8 cellular contexts compared by ENCODE assay signal in genomic region chr3:50567386-50568182, GRCh38.
DNase-seq lines count a peak whose midpoint lies in the region; ATAC-seq lines count a peak whose summit lies in the region.

TSS of gene C3orf18 (minus strand) at chr3:50567747. CDS start at chr3:50565699, 2,048 bp downstream.

- no peaks in the 10 kb centered on the region for H3K27me3 ChIP-seq in layer of hippocampus (ENCODE audit: control insufficient read depth, insufficient read depth, low read length)

- DNase-seq in DMS 273 (lab: John Stamatoyannopoulos, UW; ENCODE audit: unreplicated experiment) (peak; percentile 14), DMS 273 treated with DMSO at 0.1 percent for 48 hours (lab: John Stamatoyannopoulos, UW) (no peak), NCI-H2227 (lab: John Stamatoyannopoulos, UW; ENCODE audit: unreplicated experiment) (peak; percentile 85)
- peak; percentile 93 to 94 for DNase-seq in activated CD4-positive, alpha-beta T cell treated with anti-CD3 and anti-CD28 coated beads for 4 hours
- DNase-seq in stimulated activated CD4-positive, alpha-beta T cell treated with anti-CD3 and anti-CD28 coated beads, Interleukin-1b, Interleukin-23, amount 100 ng/mL, for 1 hour (ENCODE audit: low read depth in 2 of 2) = peak; percentile 86 to 90

- H3K27ac ChIP-seq in cingulate gyrus (ENCODE audit: low read depth, low read length) (peak within 1 kb of the TSS; percentile 39), layer of hippocampus (ENCODE audit: low read depth, low read length) (peak within 1 kb of the TSS; percentile 57)

- peak; percentile 82 for ATAC-seq in HG03045 (IDR thresholded peaks at IDR 0.05; ENCODE audit: unreplicated experiment)
